In genomic region chr9:15333376-15333881, GRCh38 we compare ENCODE assay signal across 1 cellular context.
A peak's percentile ranks its signal among the peaks of the same experiment; 100 is the strongest.
TF ChIP-seq lines count a peak whose summit lies in the region.

No MANE protein-coding gene starts in this region.

TF ChIP-seq in liver, 16 proteins besides CTCF, POLR2A, EP300 and RAD21 (continued from another document):
- TF ChIP-seq, protein P1, sequence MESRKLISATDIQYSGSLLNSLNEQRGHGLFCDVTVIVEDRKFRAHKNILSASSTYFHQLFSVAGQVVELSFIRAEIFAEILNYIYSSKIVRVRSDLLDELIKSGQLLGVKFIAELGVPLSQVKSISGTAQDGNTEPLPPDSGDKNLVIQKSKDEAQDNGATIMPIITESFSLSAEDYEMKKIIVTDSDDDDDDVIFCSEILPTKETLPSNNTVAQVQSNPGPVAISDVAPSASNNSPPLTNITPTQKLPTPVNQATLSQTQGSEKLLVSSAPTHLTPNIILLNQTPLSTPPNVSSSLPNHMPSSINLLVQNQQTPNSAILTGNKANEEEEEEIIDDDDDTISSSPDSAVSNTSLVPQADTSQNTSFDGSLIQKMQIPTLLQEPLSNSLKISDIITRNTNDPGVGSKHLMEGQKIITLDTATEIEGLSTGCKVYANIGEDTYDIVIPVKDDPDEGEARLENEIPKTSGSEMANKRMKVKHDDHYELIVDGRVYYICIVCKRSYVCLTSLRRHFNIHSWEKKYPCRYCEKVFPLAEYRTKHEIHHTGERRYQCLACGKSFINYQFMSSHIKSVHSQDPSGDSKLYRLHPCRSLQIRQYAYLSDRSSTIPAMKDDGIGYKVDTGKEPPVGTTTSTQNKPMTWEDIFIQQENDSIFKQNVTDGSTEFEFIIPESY (IDR thresholded peaks at IDR 0.05) = no peak
- TF ChIP-seq JUND (IDR thresholded peaks at IDR 0.05) = no peak
- peak; percentile 69 for TF ChIP-seq SP1 (IDR thresholded peaks at IDR 0.05)
- TF ChIP-seq FOXA2 (IDR thresholded peaks at IDR 0.05) = no peak
- TF ChIP-seq EGR1 (IDR thresholded peaks at IDR 0.05; ENCODE audit: low read depth in 2 of 2) = peak in 1 of 2 donors; percentile 14
- TF ChIP-seq HNF4G (IDR thresholded peaks at IDR 0.05) = peak; percentile 56
